20 cellular contexts compared by ENCODE assay signal in the genomic region with DNA sequence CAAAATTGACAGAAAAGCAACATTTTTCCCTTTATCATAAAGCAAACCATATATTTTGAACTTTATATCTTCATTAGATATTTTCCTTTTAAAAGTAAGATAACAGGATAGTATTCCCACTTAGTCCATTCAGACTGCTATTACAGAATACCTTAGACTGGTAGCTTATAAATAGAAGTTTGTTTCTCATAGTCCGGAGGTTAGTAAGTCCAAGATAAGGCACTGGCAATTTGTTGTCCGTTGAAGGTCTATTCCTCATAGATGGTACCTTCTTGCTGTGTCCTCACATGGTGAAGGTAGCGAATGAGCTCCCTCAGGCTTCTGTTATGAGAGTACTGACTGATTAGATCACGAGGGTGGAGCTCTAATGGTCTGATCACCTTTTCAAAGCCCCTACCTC.
"Had no signal": no experiment of that assay in that cellular context is flagged by ENCODE, and none has a peak within 500 bp of the region (broad histone marks: within the 10 kb centered on the region; RNA-seq: fewer than 3 reads in every experiment).

No MANE protein-coding gene starts in this region.

- ATAC-seq: naive thymus-derived CD4-positive, alpha-beta T cell; natural killer cell; pancreas; psoas muscle; right cardiac atrium; right lobe of liver; stimulated activated effector memory CD8-positive, alpha-beta T cell treated with anti-CD3 and anti-CD28 coated beads, Interleukin-12 subunit alpha, Interleukin-12 subunit beta, amount 100 ng/mL, for 72 hours; stimulated activated naive B cell treated with anti-CD40 and anti-IgM and Interleukin-4, amounts not matched to agents 10 μg/mL and 1 μg/mL and 100 μg/mL, for 72 hours had no signal

- DNase-seq: naive thymus-derived CD4-positive, alpha-beta T cell; natural killer cell; nucleus accumbens; pancreas; psoas muscle; right cardiac atrium; right lobe of liver; sigmoid colon; small intestine; stimulated activated CD4-positive, alpha-beta T cell treated with anti-CD3 and anti-CD28 coated beads, Interleukin-15, amount 100 ng/mL, for 24 hours; stimulated activated CD4-positive, alpha-beta T cell treated with anti-CD3 and anti-CD28 coated beads, Interleukin-2, amount 100 ng/mL, for 24 hours; stimulated activated CD4-positive, alpha-beta T cell treated with anti-CD3 and anti-CD28 coated beads, Interleukin-2, amount 100 ng/mL, for 48 hours; stimulated activated CD4-positive, alpha-beta T cell treated with anti-CD3 and anti-CD28 coated beads, Interleukin-4, amount 100 ng/mL, for 24 hours; stimulated activated naive B cell treated with anti-CD40 and anti-IgM and Interleukin-4, amounts not matched to agents 10 μg/mL and 1 μg/mL and 100 μg/mL, for 72 hours; stimulated activated naive CD4-positive, alpha-beta T cell treated with Interleukin-2 at 50 U/mL for 16 hours; stomach; thyroid gland; trophoblast cell; upper lobe of left lung had no signal
